ENCODE assay signal across 8 cellular contexts in the genomic region with DNA sequence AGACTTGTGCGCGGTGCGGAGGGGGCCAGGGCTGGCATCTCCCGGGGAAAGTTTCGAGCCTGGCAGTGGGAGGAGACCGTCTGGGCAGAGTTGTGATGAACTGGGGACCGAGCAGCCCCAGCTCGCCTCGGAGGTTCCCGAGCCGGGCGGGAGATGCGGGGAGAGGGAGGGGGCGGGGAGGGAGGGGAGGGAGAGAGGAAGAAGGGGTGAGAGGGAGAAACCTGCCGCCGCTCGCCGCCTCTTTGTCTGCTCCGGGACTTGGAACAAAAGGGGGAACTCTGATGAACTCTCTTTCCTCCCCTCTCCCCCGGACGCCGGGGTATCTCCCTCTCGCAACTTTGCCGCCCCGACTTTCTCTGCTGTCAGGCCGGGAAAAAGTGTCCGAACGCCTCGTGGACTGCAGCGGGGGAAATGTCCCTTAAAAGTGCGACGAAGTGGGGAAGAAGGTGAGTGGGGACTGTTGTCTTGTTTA.
A peak's percentile ranks its signal among the peaks of the same experiment; 100 is the strongest.
DNase-seq lines count a peak whose midpoint lies in the region; ATAC-seq and FAIRE-seq lines count a peak whose summit lies in the region.

No MANE protein-coding gene starts in this region.

- no peaks in the 10 kb centered on the region for H3K9me3 Mint-ChIP-seq in activated T-helper 17 cell treated with anti-CD3 and anti-CD28 coated beads, Interleukin-2, amount 50 U/mL, for 72 hours
- no peaks in the 10 kb centered on the region for H3K9me3 Mint-ChIP-seq in stimulated activated naive CD8-positive, alpha-beta T cell treated with anti-CD3 and anti-CD28 coated beads, Interleukin-15, amount 100 ng/mL, for 72 hours

- no peak for ATAC-seq in activated T-helper 17 cell treated with anti-CD3 and anti-CD28 coated beads, Interleukin-2, amount 50 U/mL, for 72 hours (replicated peaks)
- peak; percentile 59 for ATAC-seq in stimulated activated naive CD8-positive, alpha-beta T cell treated with anti-CD3 and anti-CD28 coated beads, Interleukin-15, amount 100 ng/mL, for 72 hours
- ATAC-seq in HG02938 (IDR thresholded peaks at IDR 0.05; ENCODE audit: unreplicated experiment): no peak

- DNase-seq in NCI-H146 (lab: John Stamatoyannopoulos, UW) (peak; percentile 49), NCI-H146 treated with DMSO at 0.1 percent for 48 hours (lab: John Stamatoyannopoulos, UW; ENCODE audit: unreplicated experiment) (no peak), iris pigment epithelial cell (ENCODE audit: low read depth) (peak; percentile 19), urothelium cell line (ENCODE audit: low spot score) (no peak), SW 1271 (lab: John Stamatoyannopoulos, UW) (no peak)
- no peak for DNase-seq in stimulated activated naive CD8-positive, alpha-beta T cell treated with anti-CD3 and anti-CD28 coated beads, Interleukin-15, amount 100 ng/mL, for 72 hours

- no peaks in the 10 kb centered on the region for H3K4me1 Mint-ChIP-seq in activated T-helper 17 cell treated with anti-CD3 and anti-CD28 coated beads, Interleukin-2, amount 50 U/mL, for 72 hours
- H3K4me1 Mint-ChIP-seq in stimulated activated naive CD8-positive, alpha-beta T cell treated with anti-CD3 and anti-CD28 coated beads, Interleukin-15, amount 100 ng/mL, for 72 hours: peaks cover 34% of the 10 kb centered on the region

- H3K4me3 Mint-ChIP-seq in activated T-helper 17 cell treated with anti-CD3 and anti-CD28 coated beads, Interleukin-2, amount 50 U/mL, for 72 hours: peak overlapping the region; percentile 19
- peak overlapping the region; percentile 74 to 84 for H3K4me3 Mint-ChIP-seq in stimulated activated naive CD8-positive, alpha-beta T cell treated with anti-CD3 and anti-CD28 coated beads, Interleukin-15, amount 100 ng/mL, for 72 hours

- no peak for FAIRE-seq in urothelium cell line (lab: Jason Lieb, UNC)

- H3K27ac Mint-ChIP-seq in activated T-helper 17 cell treated with anti-CD3 and anti-CD28 coated beads, Interleukin-2, amount 50 U/mL, for 72 hours: no peak overlapping the region
- H3K27ac Mint-ChIP-seq in stimulated activated naive CD8-positive, alpha-beta T cell treated with anti-CD3 and anti-CD28 coated beads, Interleukin-15, amount 100 ng/mL, for 72 hours: no peak overlapping the region

- H3K36me3 Mint-ChIP-seq in activated T-helper 17 cell treated with anti-CD3 and anti-CD28 coated beads, Interleukin-2, amount 50 U/mL, for 72 hours (ENCODE audit: low read depth): no peaks in the 10 kb centered on the region

- H3K27me3 Mint-ChIP-seq in activated T-helper 17 cell treated with anti-CD3 and anti-CD28 coated beads, Interleukin-2, amount 50 U/mL, for 72 hours: peaks cover 56% of the 10 kb centered on the region
- peaks cover 80% of the 10 kb centered on the region for H3K27me3 Mint-ChIP-seq in stimulated activated naive CD8-positive, alpha-beta T cell treated with anti-CD3 and anti-CD28 coated beads, Interleukin-15, amount 100 ng/mL, for 72 hours

Comparison
In these comparisons a context has a peak if more than half of its experiments do, and no peak if none do; other contexts are left out.
1. DNase-seq: peak in NCI-H146 (single experiment) and iris pigment epithelial cell (single experiment); none in NCI-H146 treated with DMSO at 0.1 percent for 48 hours (single experiment), stimulated activated naive CD8-positive, alpha-beta T cell treated with anti-CD3 and anti-CD28 coated beads, Interleukin-15, amount 100 ng/mL, for 72 hours (0 of 2), urothelium cell line (single experiment) and SW 1271 (0 of 2).